In genomic region chr11:9274499-9275228, GRCh38 we compare ENCODE assay signal across 1 cellular context.
TF ChIP-seq lines count a peak whose summit lies in the region.

No MANE protein-coding gene starts in this region.

TF ChIP-seq in K562, 482 proteins besides CTCF, POLR2A, EP300 and RAD21:
- TF ChIP-seq CBFA2T2 (conservative IDR thresholded peaks at IDR 0.05) (no peak), ARHGAP35 (IDR thresholded peaks at IDR 0.05; ENCODE audit: partially characterized antibody) (peak; percentile 63), ZNF512 (tag; IDR thresholded peaks at IDR 0.05) (peak; percentile 51; the same call in 1 of the 2 replicates)
